Comparison of ENCODE assay signal across 1 cellular context in genomic region chr20:64035066-64035932, GRCh38.
TF ChIP-seq lines count a peak whose summit lies in the region.

No MANE protein-coding gene starts in this region.

TF ChIP-seq in HepG2, 621 proteins besides CTCF, POLR2A, EP300 and RAD21 (continued from another document and continues in another):
- no peak for TF ChIP-seq ZNF318 (CRISPR knock-in tag; IDR thresholded peaks at IDR 0.05)
- TF ChIP-seq ZNF337 (CRISPR knock-in tag; IDR thresholded peaks at IDR 0.05; ENCODE audit: borderline replicate concordance, low read depth): peak; percentile 22; the same call in 1 of the 2 replicates
- no peak for TF ChIP-seq GABPA (IDR thresholded peaks at IDR 0.05; ENCODE audit: low read depth, low read length)
- no peak for TF ChIP-seq GABPA (CRISPR knock-in tag; IDR thresholded peaks at IDR 0.05; ENCODE audit: low read depth)
- TF ChIP-seq PHF20 (CRISPR knock-in tag; IDR thresholded peaks at IDR 0.05): 0 out of 2 replicates have a peak, but pooled peaks have one; percentile 21
- no peak for TF ChIP-seq FOXK1 (CRISPR knock-in tag; IDR thresholded peaks at IDR 0.05; ENCODE audit: borderline replicate concordance, low read depth)
- TF ChIP-seq DNMT1 (CRISPR knock-in tag; IDR thresholded peaks at IDR 0.05): 0 out of 2 replicates have a peak, but pooled peaks have one; percentile 18
- 0 out of 2 replicates have a peak, but pooled peaks have one; percentile 25 for TF ChIP-seq MYNN (CRISPR knock-in tag; IDR thresholded peaks at IDR 0.05; ENCODE audit: low read depth)
- peak; percentile 9; the same call in 1 of the 2 replicates for TF ChIP-seq ZNF768 (CRISPR knock-in tag; IDR thresholded peaks at IDR 0.05)
- TF ChIP-seq ZMYM2 (CRISPR knock-in tag; IDR thresholded peaks at IDR 0.05): no peak
- no peak for TF ChIP-seq GABPB1 (CRISPR knock-in tag; IDR thresholded peaks at IDR 0.05)
- 0 out of 2 replicates have a peak, but pooled peaks have one; percentile 9 for TF ChIP-seq ZBTB39 (CRISPR knock-in tag; IDR thresholded peaks at IDR 0.05)
- no peak for TF ChIP-seq PHF8 (CRISPR knock-in tag; IDR thresholded peaks at IDR 0.05)
- TF ChIP-seq CEBPG (CRISPR knock-in tag; IDR thresholded peaks at IDR 0.05): no peak
- no peak for TF ChIP-seq FOSL2 (CRISPR knock-in tag; IDR thresholded peaks at IDR 0.05)
- TF ChIP-seq ZNF124 (CRISPR knock-in tag; IDR thresholded peaks at IDR 0.05): no peak
- no peak for TF ChIP-seq NCOA1 (CRISPR knock-in tag; IDR thresholded peaks at IDR 0.05)
- no peak for TF ChIP-seq RFXAP (CRISPR knock-in tag; IDR thresholded peaks at IDR 0.05; ENCODE audit: borderline replicate concordance)
- peak; percentile 11; the same call in 1 of the 2 replicates for TF ChIP-seq ZNF460 (CRISPR knock-in tag; IDR thresholded peaks at IDR 0.05; ENCODE audit: borderline replicate concordance)
- no peak for TF ChIP-seq ZNF530 (CRISPR knock-in tag; IDR thresholded peaks at IDR 0.05; ENCODE audit: low read depth)
- TF ChIP-seq ZNF33B (CRISPR knock-in tag; IDR thresholded peaks at IDR 0.05): peak; percentile 18
- no peak; the same call in 1 of the 2 replicates for TF ChIP-seq ZNF674 (CRISPR knock-in tag; IDR thresholded peaks at IDR 0.05; ENCODE audit: low read depth)
- TF ChIP-seq ARID3A (IDR thresholded peaks at IDR 0.05; ENCODE audit: low read depth, low read length): no peak
- TF ChIP-seq ZNF644 (CRISPR knock-in tag; IDR thresholded peaks at IDR 0.05; ENCODE audit: low read depth): no peak
- TF ChIP-seq ZNF639 (CRISPR knock-in tag; conservative IDR thresholded peaks at IDR 0.05): no peak
- peak; percentile 62; the same call in 1 of the 2 replicates for TF ChIP-seq ZSCAN21 (CRISPR knock-in tag; IDR thresholded peaks at IDR 0.05; ENCODE audit: borderline replicate concordance)
- TF ChIP-seq XBP1 (CRISPR knock-in tag; IDR thresholded peaks at IDR 0.05): no peak
- TF ChIP-seq XRCC5 (optimal IDR thresholded peaks at IDR 0.05; ENCODE audit: low read length): no peak
- TF ChIP-seq ZNF605 (CRISPR knock-in tag; IDR thresholded peaks at IDR 0.05): peak; percentile 2; the same call in 1 of the 2 replicates
- TF ChIP-seq SRSF1 (optimal IDR thresholded peaks at IDR 0.05; ENCODE audit: low read depth, low read length): peak; percentile 19
- peak; percentile 10 for TF ChIP-seq YY1 (IDR thresholded peaks at IDR 0.05; ENCODE audit: insufficient read depth, insufficient replicate concordance, low read depth, low read length)
- TF ChIP-seq ZNF34 (CRISPR knock-in tag; IDR thresholded peaks at IDR 0.05; ENCODE audit: borderline replicate concordance): no peak
- TF ChIP-seq IRF2 (CRISPR knock-in tag; IDR thresholded peaks at IDR 0.05): no peak
- no peak for TF ChIP-seq GTF2F1 (IDR thresholded peaks at IDR 0.05; ENCODE audit: low read length)
- TF ChIP-seq HBP1 (CRISPR knock-in tag; IDR thresholded peaks at IDR 0.05; ENCODE audit: low read depth): 0 out of 2 replicates have a peak, but pooled peaks have one; percentile 37
- no peak; the same call in 1 of the 2 replicates for TF ChIP-seq RFX1 (IDR thresholded peaks at IDR 0.05)
- TF ChIP-seq NFAT5 (CRISPR knock-in tag; IDR thresholded peaks at IDR 0.05): no peak
- TF ChIP-seq ZNF784 (CRISPR knock-in tag; IDR thresholded peaks at IDR 0.05; ENCODE audit: borderline replicate concordance): peak; percentile 14; the same call in 1 of the 2 replicates
- no peak for TF ChIP-seq PCBP2 (optimal IDR thresholded peaks at IDR 0.05; ENCODE audit: low read depth, low read length, poor library complexity, severe bottlenecking)
- TF ChIP-seq YEATS2 (CRISPR knock-in tag; IDR thresholded peaks at IDR 0.05; ENCODE audit: borderline replicate concordance): no peak
